17 cellular contexts compared by ENCODE assay signal in the genomic region with DNA sequence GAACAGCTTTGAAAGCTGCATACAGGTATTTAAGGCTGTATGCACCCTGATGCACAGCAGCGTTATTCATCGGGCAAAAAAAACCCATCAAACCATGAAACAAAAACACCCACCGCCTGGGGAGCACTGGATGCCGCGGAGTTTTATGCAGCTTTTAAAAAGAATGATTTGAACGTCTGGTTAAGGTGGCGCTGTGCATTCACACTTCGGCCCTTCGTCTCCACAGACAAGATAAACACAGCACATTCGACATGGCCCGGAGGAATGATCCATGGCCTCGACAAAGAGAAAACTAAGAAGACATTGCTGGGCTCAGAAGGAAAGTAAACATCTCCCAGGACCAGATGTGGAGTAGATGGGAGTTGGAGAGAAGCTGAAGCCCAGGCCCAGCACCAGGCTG. TPM values are rescaled to one million over a fixed set of nuclear protein-coding genes. Genes with fewer than 3 reads are reported as not detected.
A peak's percentile ranks its signal among the peaks of the same experiment; 100 is the strongest.
DNase-seq lines count a peak whose midpoint lies in the region; ATAC-seq, FAIRE-seq and TF ChIP-seq lines count a peak whose summit lies in the region.
"Had no signal": no experiment of that assay in that cellular context is flagged by ENCODE, and none has a peak within 500 bp of the region (broad histone marks: within the 10 kb centered on the region; RNA-seq: fewer than 3 reads in every experiment).

No MANE protein-coding gene starts in this region.

- H3K9me1 ChIP-seq in K562 (ENCODE audit: control insufficient read depth, insufficient read depth, low read length) = no peaks in the 10 kb centered on the region

- H3K4me3 ChIP-seq in K562 = no peak overlapping the region
- H3K4me3 ChIP-seq in psoas muscle = no peak overlapping the region
- H3K4me3 ChIP-seq: spleen had no signal

- H3K9ac ChIP-seq in K562 (ENCODE audit: insufficient read depth in 1 of 2, low read depth in 2 of 2, low read length in 2 of 2) = no peak overlapping the region

- no peak for FAIRE-seq in D721Med (lab: Jason Lieb, UNC)
- peak; percentile 36 for FAIRE-seq in HTR-8/SVneo (lab: Jason Lieb, UNC)
- peak; percentile 60 for FAIRE-seq in K562 (lab: Jason Lieb, UNC)

- in situ Hi-C loops in K562 (cut with MboI) = loop anchor here (25.0 kb wide), 1 partner anchor 1019 kb away; no protein-coding TSS in a partner anchor

- intact Hi-C loops in K562 (cut with micrococcal nuclease) (loop anchor here (5.0 kb wide), 1 partner anchor 154 kb away; no protein-coding TSS in a partner anchor), psoas muscle (cut with DNase I) (no loop called here)

- no peak for DNase-seq in D721Med (ENCODE audit: insufficient read length, low spot score)
- no peak for DNase-seq in HTR-8/SVneo (ENCODE audit: insufficient read length, low spot score)
- DNase-seq in K562 (ENCODE audit: extremely low read depth in 1 of 4, low spot score in 3 of 4) = peak in 2 of 4 experiments; percentile 33 to 44
- DNase-seq in left kidney (ENCODE audit: low read depth, low spot score) = peak; percentile 79
- no peak for DNase-seq in T-helper 9 cell
- DNase-seq in psoas muscle = no peak
- no peak for DNase-seq in iPS-NIHi11 (ENCODE audit: low spot score)
- DNase-seq: activated CD4-positive, alpha-beta T cell treated with anti-CD3 and anti-CD28 coated beads for 36 hours; activated T-cell treated with anti-CD3 and anti-CD28 coated beads, Interleukin-2, amount 50 U/mL, for 4 hours; amniotic stem cell; effector CD4-positive, alpha-beta T cell; head of caudate nucleus; left ventricle myocardium superior; NCI-H1436 treated with DMSO at 0.1 percent for 48 hours; NK-92 treated with Interleukin-12 subunit alpha and Interleukin-12 subunit beta, amount 100 ng/mL, for 24 hours; spleen had no signal

- ATAC-seq in K562 (peak; percentile 74), psoas muscle (no peak)
- ATAC-seq: activated CD4-positive, alpha-beta T cell treated with anti-CD3 and anti-CD28 coated beads for 36 hours; activated T-cell treated with anti-CD3 and anti-CD28 coated beads, Interleukin-2, amount 50 U/mL, for 4 hours; left ventricle myocardium superior; natural killer cell treated with Interleukin-12 subunit alpha and Interleukin-12 subunit beta and Interleukin-15 and Interleukin-18, amount 100 ng/mL, for 72 hours had no signal

- H3K4me1 ChIP-seq in K562 (replicated peaks in 1 of 2; ENCODE audit: control insufficient read depth in 2 of 2, insufficient read depth in 2 of 2, low read length in 2 of 2) (peaks cover 0 to 4% of the 10 kb centered on the region in 2 experiments; a peak in 2 of 5 replicates), psoas muscle (no peaks in the 10 kb centered on the region)
- H3K4me1 ChIP-seq: spleen had no signal

- H3K79me2 ChIP-seq in K562 (ENCODE audit: control insufficient read depth, insufficient read depth, low read length) = no peaks in the 10 kb centered on the region

- H3K27ac ChIP-seq in K562 (ENCODE audit: extremely low read depth, low read depth, low read length) (no peak overlapping the region), psoas muscle (no peak overlapping the region)
- H3K27ac ChIP-seq: spleen had no signal

- no peak overlapping the region; the same call in 1 of the 2 replicates for H3K4me2 ChIP-seq in K562 (ENCODE audit: insufficient read depth, low read length)

- 3% methylated on average over 12 of the region's 12 CpGs for WGBS in K562 (ENCODE audit: insufficient coverage, low coverage, missing lambda C conversion rate)
- WGBS in psoas muscle, 3 donors = 11 to 25% (median 18%) methylated on average over 12 of the region's 12 CpGs

- no peaks in the 10 kb centered on the region; the same call in 1 of the 2 replicates for H3K9me3 ChIP-seq in K562 (replicated peaks; ENCODE audit: control insufficient read depth, insufficient read depth, low read depth, low read length)
- peaks cover 10% of the 10 kb centered on the region for H3K9me3 ChIP-seq in psoas muscle

- TF ChIP-seq RAD21 in K562 (CRISPR knock-in tag; conservative IDR thresholded peaks at IDR 0.05 in 1 of 2, IDR thresholded peaks at IDR 0.05 in 1 of 2) = peak in 1 of 2 experiments; percentile 54; a peak in 2 of 4 replicates

- TF ChIP-seq POLR2A in K562 (conservative IDR thresholded peaks at IDR 0.05) = no peak

- H3K27me3 ChIP-seq in K562 (ENCODE audit: control insufficient read depth in 2 of 2, insufficient read depth in 2 of 2, low read length in 2 of 2) = peaks cover 31 to 37% of the 10 kb centered on the region in 2 experiments; a peak in 4 of 5 replicates
- peaks cover 0 to 15% (median 4%) of the 10 kb centered on the region in 3 donors for H3K27me3 ChIP-seq in psoas muscle (ENCODE audit: insufficient read depth in 3 of 3, low read length in 2 of 3)

- no peaks in the 10 kb centered on the region for H3K36me3 ChIP-seq in K562 (ENCODE audit: control insufficient read depth, insufficient read depth, low read length)
- no peaks in the 10 kb centered on the region for H3K36me3 ChIP-seq in psoas muscle (ENCODE audit: insufficient read depth in 1 of 2, low read depth in 1 of 2)
- H3K36me3 ChIP-seq: spleen had no signal

- BruUV-seq in K562 (replicated peaks; lab: Mats Ljungman, UMichigan) = no TSS peak

- no peaks in the 10 kb centered on the region for H4K20me1 ChIP-seq in K562 (replicated peaks; ENCODE audit: control insufficient read depth, insufficient read depth, low read length)

- CTCF ChIA-PET in K562 (lab: Yijun Ruan, JAX; ENCODE audit: low intra/inter-chr PET ratio) = interaction anchor here (0.6 kb wide), 1 partner anchor 145 kb away, joined by 3 read pairs; no protein-coding TSS in a partner anchor

- no peak overlapping the region for H2AFZ ChIP-seq in K562 (ENCODE audit: low read depth, low read length)

- TF ChIP-seq CTCF in D721Med (IDR thresholded peaks at IDR 0.05; ENCODE audit: insufficient read depth, missing control alignments) = peak; percentile 30
- peak in 2 of 3 experiments; percentile 36 to 43; a peak in 4 of 6 replicates for TF ChIP-seq CTCF in K562 (IDR thresholded peaks at IDR 0.05 in 2 of 3, conservative IDR thresholded peaks at IDR 0.05 in 1 of 3; ENCODE audit: insufficient read depth in 2 of 3, low read depth in 1 of 3, low read length in 3 of 3)
- TF ChIP-seq CTCF in psoas muscle (IDR thresholded peaks at IDR 0.05) = no peak

- TF ChIP-seq EP300 in K562 (IDR thresholded peaks at IDR 0.05; ENCODE audit: low read length) = no peak

- POLR2A ChIA-PET in K562 (lab: Yijun Ruan, JAX) = interaction anchor here (0.6 to 1.0 kb wide), 4 partner anchors 11 to 359 kb away, joined by 3 to 5 read pairs (median 4); no protein-coding TSS in a partner anchor

TF ChIP-seq in K562, 482 proteins besides CTCF, POLR2A, EP300 and RAD21:
- TF ChIP-seq DEAF1 (CRISPR knock-in tag; IDR thresholded peaks at IDR 0.05) (0 out of 2 replicates have a peak, but pooled peaks have one; percentile 12), NR2F6 (CRISPR knock-in tag; IDR thresholded peaks at IDR 0.05) (no peak), L3MBTL2 (IDR thresholded peaks at IDR 0.05) (peak; percentile 16; the same call in 1 of the 2 replicates), TAL1 (IDR thresholded peaks at IDR 0.05) (no peak)
- TF ChIP-seq, protein P1, sequence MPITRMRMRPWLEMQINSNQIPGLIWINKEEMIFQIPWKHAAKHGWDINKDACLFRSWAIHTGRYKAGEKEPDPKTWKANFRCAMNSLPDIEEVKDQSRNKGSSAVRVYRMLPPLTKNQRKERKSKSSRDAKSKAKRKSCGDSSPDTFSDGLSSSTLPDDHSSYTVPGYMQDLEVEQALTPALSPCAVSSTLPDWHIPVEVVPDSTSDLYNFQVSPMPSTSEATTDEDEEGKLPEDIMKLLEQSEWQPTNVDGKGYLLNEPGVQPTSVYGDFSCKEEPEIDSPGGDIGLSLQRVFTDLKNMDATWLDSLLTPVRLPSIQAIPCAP (CRISPR knock-in tag; IDR thresholded peaks at IDR 0.05; ENCODE audit: borderline replicate concordance) = no peak
- TF ChIP-seq, protein P2, sequence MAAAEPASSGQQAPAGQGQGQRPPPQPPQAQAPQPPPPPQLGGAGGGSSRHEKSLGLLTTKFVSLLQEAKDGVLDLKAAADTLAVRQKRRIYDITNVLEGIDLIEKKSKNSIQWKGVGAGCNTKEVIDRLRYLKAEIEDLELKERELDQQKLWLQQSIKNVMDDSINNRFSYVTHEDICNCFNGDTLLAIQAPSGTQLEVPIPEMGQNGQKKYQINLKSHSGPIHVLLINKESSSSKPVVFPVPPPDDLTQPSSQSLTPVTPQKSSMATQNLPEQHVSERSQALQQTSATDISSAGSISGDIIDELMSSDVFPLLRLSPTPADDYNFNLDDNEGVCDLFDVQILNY (CRISPR knock-in tag; IDR thresholded peaks at IDR 0.05) = no peak

RNA-seq across cellular contexts. Expression of gene GAL, which starts 40.8 kb away (rescaled TPM):
- 25.8 and 57.6 TPM in 2 replicates for total RNA-seq in K562 (2011; cell fraction: chromatin; rRNA removed; ENCODE audit: low replicate concordance)
- 99.4 and 140 TPM in 2 replicates for total RNA-seq in K562 (2011; cell fraction: nucleolus; rRNA removed)
- 86.1 and 88.6 TPM in 2 replicates for total RNA-seq in K562 (2011; cell fraction: nucleoplasm; rRNA removed)
- total RNA-seq in K562 (2014; rRNA removed) (36.3 and 46.7 TPM in 2 replicates), K562 (2014; rRNA removed; fragmentation: Illumina TruSeq; extraction: Trizol) (27.2 and 31.9 TPM in 2 replicates), K562 (2015; rRNA removed; fragmentation: Illumina TruSeq; extraction: Trizol) (26.2 and 28.0 TPM in 2 replicates), K562 (2021) (119 and 130 TPM in 2 replicates), psoas muscle (under 1 TPM in 1 of 4 donors, not detected in 3; 0.38 TPM)
- polyA plus RNA-seq in K562 (2011; rRNA removed) (46.5 and 77.3 TPM in 2 replicates), K562 (2014; fragmentation: Illumina TruSeq; extraction: Trizol) (48.3 and 66.7 TPM in 2 replicates), K562 (2014; fragmentation: Nextera tagmentation; extraction: Ambion mirVana) (10 to 100 TPM; 10.6 to 13.3 TPM), K562 (2014; rRNA removed) (110 and 123 TPM in 2 replicates), psoas muscle (1 to 10 TPM in 1 of 3 donors, not detected in 2; 5.6 TPM)
- polyA plus RNA-seq in K562 (2011; cell fraction: cytosol; rRNA removed) = 59.0 and 246 TPM in 2 replicates
- polyA plus RNA-seq in K562 (2011; cell fraction: nucleus; rRNA removed) = 20.6 and 39.0 TPM in 2 replicates
- polyA plus RNA-seq in K562 (2012) = 26.5 and 86.9 TPM in 2 replicates
- polyA minus RNA-seq in K562 (2011; rRNA and poly(A)+ RNA removed) = 10.7 and 27.1 TPM in 2 replicates
- polyA minus RNA-seq in K562 (2011; cell fraction: cytosol; rRNA and poly(A)+ RNA removed) = 50.5 and 56.0 TPM in 2 replicates
- 5.4 and 5.9 TPM in 2 replicates for polyA minus RNA-seq in K562 (2011; cell fraction: nucleus; rRNA and poly(A)+ RNA removed)
- total RNA-seq: left ventricle myocardium superior, spleen had no signal
- polyA plus RNA-seq: spleen had no signal

Comparison
In these comparisons a context has a peak if more than half of its experiments do, and no peak if none do; other contexts are left out.
1. RNA of gene GAL, which starts 40.8 kb away (total RNA-seq): 25.8 to 140 TPM in K562; 0.38 TPM in psoas muscle; every median in the first group is over 10 times any median in the second.